1 cellular context compared by ENCODE assay signal in genomic region chr1:156075158-156075557, GRCh38.
TF ChIP-seq lines count a peak whose summit lies in the region.

No MANE protein-coding gene starts in this region.

TF ChIP-seq in liver, 16 proteins besides CTCF, POLR2A, EP300 and RAD21 (continued from another document):
- TF ChIP-seq REST (IDR thresholded peaks at IDR 0.05) (no peak), SP1 (IDR thresholded peaks at IDR 0.05) (no peak), TAF1 (conservative IDR thresholded peaks at IDR 0.05) (no peak), FOXA2 (IDR thresholded peaks at IDR 0.05) (no peak), GABPA (IDR thresholded peaks at IDR 0.05 in 1 of 2, conservative IDR thresholded peaks at IDR 0.05 in 1 of 2) (no peak)
